In genomic region chr1:9539829-9540550, GRCh38 we compare ENCODE assay signal across 8 cellular contexts. TPM values are rescaled to one million over a fixed set of nuclear protein-coding genes. Genes with fewer than 3 reads are reported as not detected.
DNase-seq lines count a peak whose midpoint lies in the region; ATAC-seq, FAIRE-seq and TF ChIP-seq lines count a peak whose summit lies in the region.

No MANE protein-coding gene starts in this region.

- no peaks in the 10 kb centered on the region for H3K9me3 Mint-ChIP-seq in WTC11

- H3K27me3 ChIP-seq in dorsolateral prefrontal cortex (no peaks in the 10 kb centered on the region), right lobe of liver (no peaks in the 10 kb centered on the region)

- H3K4me3 ChIP-seq in dorsolateral prefrontal cortex (peak overlapping the region; percentile 62 to 96 (median 86)), right lobe of liver (peak overlapping the region; percentile 84 to 91 (median 86))

- TF ChIP-seq POLR2A in H54 (IDR thresholded peaks at IDR 0.05; ENCODE audit: low read depth, low read length), result no peak
- no peak for TF ChIP-seq POLR2A in right lobe of liver (IDR thresholded peaks at IDR 0.05)

- FAIRE-seq in H54 (lab: Jason Lieb, UNC), result no peak

- DNase-seq in DMS 273 (lab: John Stamatoyannopoulos, UW; ENCODE audit: unreplicated experiment) (peak; percentile 77), DMS 273 treated with DMSO at 0.1 percent for 48 hours (lab: John Stamatoyannopoulos, UW) (no peak), H54 (ENCODE audit: insufficient read length, low spot score) (peak; percentile 58), Kasumi-1 (lab: John Stamatoyannopoulos, UW) (peak; percentile 44 to 46), WTC11 (ENCODE audit: low spot score) (peak; percentile 44), dorsolateral prefrontal cortex (peak in 7 of 10 donors; percentile 24 to 62 (median 37)), right lobe of liver (peak; percentile 58 to 78 (median 62))
- peak in 2 of 3 experiments; percentile 12 to 52 for DNase-seq in stimulated activated CD4-positive, alpha-beta T cell treated with anti-CD3 and anti-CD28 coated beads, TNF-alpha, amount 100 ng/mL, for 24 hours (ENCODE audit: low read depth in 3 of 3)

- CTCF ChIA-PET in WTC11 (lab: Charles Lee), result interaction anchor here (0.9 to 1.1 kb wide), 3 partner anchors 9 to 34 kb away, joined by 3 to 4 read pairs (median 3); no protein-coding TSS in a partner anchor

- no peaks in the 10 kb centered on the region for H3K36me3 ChIP-seq in right lobe of liver

- POLR2A ChIA-PET in WTC11 (lab: Charles Lee), result no interaction called here

- no peaks in the 10 kb centered on the region for H3K9me3 ChIP-seq in right lobe of liver

- no peaks in the 10 kb centered on the region for H3K27me3 Mint-ChIP-seq in WTC11 (ENCODE audit: low read depth)

- peaks cover 11% of the 10 kb centered on the region for H3K36me3 Mint-ChIP-seq in WTC11

- H3K4me1 ChIP-seq in right lobe of liver, result peaks cover 0 to 48% (median 17%) of the 10 kb centered on the region in 4 donors

- peak overlapping the region; percentile 95 for H3K4me3 Mint-ChIP-seq in WTC11

- 2% methylated on average over 14 of the region's 61 CpGs for WGBS in right lobe of liver (ENCODE audit: insufficient coverage, low coverage, low lambda C conversion rate, missing lambda C conversion rate)

- TF ChIP-seq CTCF in WTC11 (IDR thresholded peaks at IDR 0.05) (no peak), dorsolateral prefrontal cortex (IDR thresholded peaks at IDR 0.05 in 54 of 56, conservative IDR thresholded peaks at IDR 0.05 in 2 of 56; ENCODE audit: low read depth in 1 of 56, partially characterized antibody in 56 of 56) (peak in 1 of 56 donors; percentile 17), right lobe of liver (IDR thresholded peaks at IDR 0.05) (no peak)

- peaks cover 31% of the 10 kb centered on the region for H3K4me1 Mint-ChIP-seq in WTC11

- intact Hi-C loops in dorsolateral prefrontal cortex (cut with DNase I) (loop anchor here (2.0 to 5.0 kb wide), 3 partner anchors 43 to 51 kb away; partner anchors contain the start of gene TMEM201 (in 1 of the 2)), right lobe of liver (cut with DNase I) (loop anchor here in 1 of 2 donors (10.0 kb wide), 1 partner anchor 45 kb away; no protein-coding TSS in a partner anchor)

- ATAC-seq in WTC11, result peak; percentile 27
- peak; percentile 28 to 35 (median 32) for ATAC-seq in right lobe of liver

- H3K27ac Mint-ChIP-seq in WTC11, result peak overlapping the region; percentile 92

- H3K27ac ChIP-seq in dorsolateral prefrontal cortex (peak overlapping the region in 57 of 59 donors; percentile 31 to 98 (median 88)), right lobe of liver (peak overlapping the region; percentile 80 to 90 (median 89))

TF ChIP-seq in WTC11, 78 proteins besides CTCF, POLR2A, EP300 and RAD21:
- TF ChIP-seq, protein P1, sequence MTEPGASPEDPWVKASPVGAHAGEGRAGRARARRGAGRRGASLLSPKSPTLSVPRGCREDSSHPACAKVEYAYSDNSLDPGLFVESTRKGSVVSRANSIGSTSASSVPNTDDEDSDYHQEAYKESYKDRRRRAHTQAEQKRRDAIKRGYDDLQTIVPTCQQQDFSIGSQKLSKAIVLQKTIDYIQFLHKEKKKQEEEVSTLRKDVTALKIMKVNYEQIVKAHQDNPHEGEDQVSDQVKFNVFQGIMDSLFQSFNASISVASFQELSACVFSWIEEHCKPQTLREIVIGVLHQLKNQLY (CRISPR knock-in tag; IDR thresholded peaks at IDR 0.05), result no peak
- peak; percentile 64; the same call in 1 of the 2 replicates for TF ChIP-seq E2F5 (CRISPR knock-in tag; IDR thresholded peaks at IDR 0.05)
- TF ChIP-seq ETV6 (CRISPR knock-in tag; IDR thresholded peaks at IDR 0.05), result no peak
- 0 out of 2 replicates have a peak, but pooled peaks have one; percentile 65 for TF ChIP-seq SMAD3 (CRISPR knock-in tag; IDR thresholded peaks at IDR 0.05; ENCODE audit: borderline replicate concordance)
- TF ChIP-seq, protein P2, sequence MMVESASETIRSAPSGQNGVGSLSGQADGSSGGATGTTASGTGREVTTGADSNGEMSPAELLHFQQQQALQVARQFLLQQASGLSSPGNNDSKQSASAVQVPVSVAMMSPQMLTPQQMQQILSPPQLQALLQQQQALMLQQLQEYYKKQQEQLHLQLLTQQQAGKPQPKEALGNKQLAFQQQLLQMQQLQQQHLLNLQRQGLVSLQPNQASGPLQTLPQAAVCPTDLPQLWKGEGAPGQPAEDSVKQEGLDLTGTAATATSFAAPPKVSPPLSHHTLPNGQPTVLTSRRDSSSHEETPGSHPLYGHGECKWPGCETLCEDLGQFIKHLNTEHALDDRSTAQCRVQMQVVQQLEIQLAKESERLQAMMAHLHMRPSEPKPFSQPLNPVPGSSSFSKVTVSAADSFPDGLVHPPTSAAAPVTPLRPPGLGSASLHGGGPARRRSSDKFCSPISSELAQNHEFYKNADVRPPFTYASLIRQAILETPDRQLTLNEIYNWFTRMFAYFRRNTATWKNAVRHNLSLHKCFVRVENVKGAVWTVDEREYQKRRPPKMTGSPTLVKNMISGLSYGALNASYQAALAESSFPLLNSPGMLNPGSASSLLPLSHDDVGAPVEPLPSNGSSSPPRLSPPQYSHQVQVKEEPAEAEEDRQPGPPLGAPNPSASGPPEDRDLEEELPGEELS (CRISPR knock-in tag; IDR thresholded peaks at IDR 0.05), result no peak
- TF ChIP-seq GABPB1 (CRISPR knock-in tag; IDR thresholded peaks at IDR 0.05), result 0 out of 2 replicates have a peak, but pooled peaks have one; percentile 35
- TF ChIP-seq MAX (CRISPR knock-in tag; IDR thresholded peaks at IDR 0.05), result peak; percentile 37; the same call in 1 of the 2 replicates
- no peak for TF ChIP-seq FOXJ3 (CRISPR knock-in tag; IDR thresholded peaks at IDR 0.05; ENCODE audit: borderline replicate concordance)
- no peak for TF ChIP-seq ZMAT4 (CRISPR knock-in tag; IDR thresholded peaks at IDR 0.05)
- no peak for TF ChIP-seq PRRX2 (CRISPR knock-in tag; IDR thresholded peaks at IDR 0.05)
- TF ChIP-seq ZBTB21 (CRISPR knock-in tag; IDR thresholded peaks at IDR 0.05; ENCODE audit: borderline replicate concordance), result no peak
- TF ChIP-seq HMGXB4 (CRISPR knock-in tag; IDR thresholded peaks at IDR 0.05), result peak; percentile 73
TF ChIP-seq in WTC11: peak in this region for 5.

RNA-seq across cellular contexts. Expression of gene SLC25A33, which starts 0.7 kb away (rescaled TPM):
- total RNA-seq in WTC11 (2021) (8.8 to 9.3 TPM (median 9.2 TPM) in 3 replicates), dorsolateral prefrontal cortex (10 to 100 TPM in 59 of 120 experiments, 1 to 10 TPM in 61; 5.8 to 21.0 (median 10.0) TPM), right lobe of liver (10 to 100 TPM in 3 of 6 experiments, 1 to 10 TPM in 3; 3.5 to 26.5 (median 8.2) TPM)

RNA-seq across cellular contexts. Expression of gene TMEM201, which starts 48.7 kb away (rescaled TPM):
- total RNA-seq in WTC11 (2021) (25.9 to 30.4 TPM (median 26.7 TPM) in 3 replicates), dorsolateral prefrontal cortex (10 to 100 TPM; 15.4 to 35.6 (median 20.9) TPM), right lobe of liver (1 to 10 TPM; 1.6 to 5.8 (median 3.0) TPM)
